In genomic region chr5:80134879-80135278, GRCh38 we compare ENCODE assay signal across 1 cellular context.
TF ChIP-seq lines count a peak whose summit lies in the region.

No MANE protein-coding gene starts in this region.

TF ChIP-seq in HepG2, 621 proteins besides CTCF, POLR2A, EP300 and RAD21:
- no peak for TF ChIP-seq ZBTB40 (IDR thresholded peaks at IDR 0.05)
- no peak for TF ChIP-seq ZBTB40 (CRISPR knock-in tag; IDR thresholded peaks at IDR 0.05)
- TF ChIP-seq, protein P1, sequence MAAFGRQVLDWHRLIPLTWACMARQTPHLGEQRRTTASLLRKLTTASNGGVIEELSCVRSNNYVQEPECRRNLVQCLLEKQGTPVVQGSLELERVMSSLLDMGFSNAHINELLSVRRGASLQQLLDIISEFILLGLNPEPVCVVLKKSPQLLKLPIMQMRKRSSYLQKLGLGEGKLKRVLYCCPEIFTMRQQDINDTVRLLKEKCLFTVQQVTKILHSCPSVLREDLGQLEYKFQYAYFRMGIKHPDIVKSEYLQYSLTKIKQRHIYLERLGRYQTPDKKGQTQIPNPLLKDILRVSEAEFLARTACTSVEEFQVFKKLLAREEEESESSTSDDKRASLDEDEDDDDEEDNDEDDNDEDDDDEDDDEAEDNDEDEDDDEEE (CRISPR knock-in tag; IDR thresholded peaks at IDR 0.05) = no peak
- TF ChIP-seq, protein P2, sequence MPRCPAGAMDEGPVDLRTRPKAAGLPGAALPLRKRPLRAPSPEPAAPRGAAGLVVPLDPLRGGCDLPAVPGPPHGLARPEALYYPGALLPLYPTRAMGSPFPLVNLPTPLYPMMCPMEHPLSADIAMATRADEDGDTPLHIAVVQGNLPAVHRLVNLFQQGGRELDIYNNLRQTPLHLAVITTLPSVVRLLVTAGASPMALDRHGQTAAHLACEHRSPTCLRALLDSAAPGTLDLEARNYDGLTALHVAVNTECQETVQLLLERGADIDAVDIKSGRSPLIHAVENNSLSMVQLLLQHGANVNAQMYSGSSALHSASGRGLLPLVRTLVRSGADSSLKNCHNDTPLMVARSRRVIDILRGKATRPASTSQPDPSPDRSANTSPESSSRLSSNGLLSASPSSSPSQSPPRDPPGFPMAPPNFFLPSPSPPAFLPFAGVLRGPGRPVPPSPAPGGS (CRISPR knock-in tag; IDR thresholded peaks at IDR 0.05) = no peak
- peak; percentile 55 for TF ChIP-seq RBM22 (optimal IDR thresholded peaks at IDR 0.05; ENCODE audit: low read length)
